1 cellular context compared by ENCODE assay signal in the genomic region with DNA sequence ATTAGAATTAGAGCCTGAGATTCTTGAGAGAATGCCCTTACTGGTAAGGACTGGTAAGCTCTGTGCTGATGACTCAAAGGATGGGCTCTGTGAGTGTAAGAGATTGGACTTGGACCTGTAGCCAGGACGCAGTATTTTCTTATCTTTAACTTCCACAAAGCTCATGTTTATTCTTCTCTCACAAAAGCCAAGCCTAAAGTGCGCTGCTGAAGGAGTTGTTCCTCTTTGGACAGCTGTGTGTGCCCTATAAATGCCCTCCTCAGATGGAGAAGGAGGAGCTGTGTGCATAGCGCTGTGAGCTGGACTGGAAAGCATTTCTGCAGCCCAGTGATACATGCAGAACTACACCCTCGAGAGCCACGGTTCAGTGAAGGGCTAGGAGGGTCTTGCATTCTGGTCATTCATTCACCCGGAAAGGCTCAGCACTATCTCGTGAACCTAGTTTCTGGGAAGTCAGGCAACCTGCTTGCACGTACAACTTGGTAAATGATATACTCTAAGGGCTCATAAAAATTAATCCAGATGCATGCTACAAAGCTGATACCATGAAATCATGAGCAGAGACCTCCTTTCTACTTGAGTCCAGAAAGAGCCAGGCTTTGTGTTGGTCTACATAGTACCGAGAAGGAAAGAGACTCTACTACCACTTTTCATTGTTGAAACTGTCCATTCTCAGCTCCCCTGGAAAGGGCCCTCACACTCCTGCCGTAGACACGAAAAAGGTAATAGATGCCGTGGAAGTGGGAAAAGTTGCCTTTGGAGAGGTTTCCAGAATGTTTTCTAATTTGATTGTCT.
TF ChIP-seq lines count a peak whose summit lies in the region.

No MANE protein-coding gene starts in this region.

TF ChIP-seq in SK-N-SH treated with all-trans-retinoic acid at 6 μM for 48 hours, 23 proteins besides CTCF, POLR2A, EP300 and RAD21 (continued from another document):
- TF ChIP-seq, protein P1, sequence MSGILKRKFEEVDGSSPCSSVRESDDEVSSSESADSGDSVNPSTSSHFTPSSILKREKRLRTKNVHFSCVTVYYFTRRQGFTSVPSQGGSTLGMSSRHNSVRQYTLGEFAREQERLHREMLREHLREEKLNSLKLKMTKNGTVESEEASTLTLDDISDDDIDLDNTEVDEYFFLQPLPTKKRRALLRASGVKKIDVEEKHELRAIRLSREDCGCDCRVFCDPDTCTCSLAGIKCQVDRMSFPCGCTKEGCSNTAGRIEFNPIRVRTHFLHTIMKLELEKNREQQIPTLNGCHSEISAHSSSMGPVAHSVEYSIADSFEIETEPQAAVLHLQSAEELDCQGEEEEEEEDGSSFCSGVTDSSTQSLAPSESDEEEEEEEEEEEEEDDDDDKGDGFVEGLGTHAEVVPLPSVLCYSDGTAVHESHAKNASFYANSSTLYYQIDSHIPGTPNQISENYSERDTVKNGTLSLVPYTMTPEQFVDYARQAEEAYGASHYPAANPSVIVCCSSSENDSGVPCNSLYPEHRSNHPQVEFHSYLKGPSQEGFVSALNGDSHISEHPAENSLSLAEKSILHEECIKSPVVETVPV (CRISPR knock-in tag; IDR thresholded peaks at IDR 0.05) = no peak
- TF ChIP-seq PPARA (CRISPR knock-in tag; IDR thresholded peaks at IDR 0.05; ENCODE audit: borderline replicate concordance) = no peak
- no peak for TF ChIP-seq BACH2 (CRISPR knock-in tag; IDR thresholded peaks at IDR 0.05; ENCODE audit: borderline replicate concordance)
- no peak for TF ChIP-seq RARB (CRISPR knock-in tag; IDR thresholded peaks at IDR 0.05)
- TF ChIP-seq CREB5 (CRISPR knock-in tag; IDR thresholded peaks at IDR 0.05; ENCODE audit: low read depth) = no peak
- TF ChIP-seq ZC3H10 (CRISPR knock-in tag; IDR thresholded peaks at IDR 0.05) = no peak
- TF ChIP-seq GLIS3 (CRISPR knock-in tag; IDR thresholded peaks at IDR 0.05) = no peak
- TF ChIP-seq ISL1 (CRISPR knock-in tag; IDR thresholded peaks at IDR 0.05) = no peak
- TF ChIP-seq ESRRG (CRISPR knock-in tag; IDR thresholded peaks at IDR 0.05) = no peak
